In genomic region chr6:84599991-84600390, GRCh38 we compare ENCODE assay signal across 8 cellular contexts.
"Had no signal": no experiment of that assay in that cellular context is flagged by ENCODE, and none has a peak within 500 bp of the region (broad histone marks: within the 10 kb centered on the region; RNA-seq: fewer than 3 reads in every experiment).

No MANE protein-coding gene starts in this region.

- H3K9ac ChIP-seq: GM23248 had no signal

- H3K4me3 ChIP-seq: GM23248 had no signal

- H3K36me3 Mint-ChIP-seq: IgD-negative memory B cell had no signal

- H3K4me1 Mint-ChIP-seq: IgD-negative memory B cell had no signal

- DNase-seq: GM23248, GOT3, H7, HCEC 1CT, KBM-7 had no signal

- H3K27me3 Mint-ChIP-seq: IgD-negative memory B cell had no signal

- ATAC-seq: HepG2 had no signal

- H3K27ac Mint-ChIP-seq: IgD-negative memory B cell had no signal

- H2AFZ ChIP-seq: GM23248 had no signal

- H3K27ac ChIP-seq: GM23248, HL-60 had no signal

- FAIRE-seq: HepG2 had no signal

- H3K4me3 Mint-ChIP-seq: IgD-negative memory B cell had no signal
